ENCODE assay signal across 8 cellular contexts in genomic region chr10:73873163-73873842, GRCh38. TPM values are rescaled to one million over a fixed set of nuclear protein-coding genes. Genes with fewer than 3 reads are reported as not detected.
DNase-seq lines count a peak whose midpoint lies in the region; ATAC-seq and TF ChIP-seq lines count a peak whose summit lies in the region.

No MANE protein-coding gene starts in this region.

- no peak overlapping the region for H3K27ac ChIP-seq in lower lobe of right lung
- H3K27ac ChIP-seq in tibial artery: peak overlapping the region; percentile 86 to 88

- no peak for ATAC-seq in activated T-cell treated with anti-CD3 and anti-CD28 coated beads, Interleukin-2, amount 50 U/mL, for 72 hours (replicated peaks in 1 of 2)
- ATAC-seq in lower lobe of right lung (no peak), GM18505 (IDR thresholded peaks at IDR 0.05; ENCODE audit: unreplicated experiment) (no peak)

- peaks cover 33% of the 10 kb centered on the region for H3K36me3 ChIP-seq in lower lobe of right lung
- peaks cover 10 to 34% (median 15%) of the 10 kb centered on the region in 3 donors for H3K36me3 ChIP-seq in tibial artery

- H3K27ac Mint-ChIP-seq in activated T-cell treated with anti-CD3 and anti-CD28 coated beads, Interleukin-2, amount 50 U/mL, for 72 hours: no peak overlapping the region

- peaks cover 0 to 3% of the 10 kb centered on the region in 2 donors for H3K36me3 Mint-ChIP-seq in activated T-cell treated with anti-CD3 and anti-CD28 coated beads, Interleukin-2, amount 50 U/mL, for 72 hours (ENCODE audit: insufficient read depth in 2 of 2)

- in situ Hi-C loops in astrocyte of the cerebellum (cut with HindIII; ENCODE audit: low sequenced_read_pairs): no loop called here

- H3K4me1 Mint-ChIP-seq in activated T-cell treated with anti-CD3 and anti-CD28 coated beads, Interleukin-2, amount 50 U/mL, for 72 hours (ENCODE audit: low read depth): peaks cover 73% of the 10 kb centered on the region

- TF ChIP-seq POLR2A in GM18505 (IDR thresholded peaks at IDR 0.05; ENCODE audit: borderline replicate concordance, extremely low read depth, insufficient read depth, insufficient read length): no peak

- H3K27me3 ChIP-seq in lower lobe of right lung (ENCODE audit: low read depth) (no peaks in the 10 kb centered on the region), tibial artery (no peaks in the 10 kb centered on the region)

- intact Hi-C loops in lower lobe of right lung (cut with DNase I) (no loop called here), tibial artery (cut with DNase I; ENCODE audit: low total_unique reads) (loop anchor here (2.0 to 10.0 kb wide), 2 partner anchors 23 to 89 kb away; partner anchors contain the start of genes CHCHD1 and ZSWIM8)

- H3K9me3 Mint-ChIP-seq in activated T-cell treated with anti-CD3 and anti-CD28 coated beads, Interleukin-2, amount 50 U/mL, for 72 hours: no peaks in the 10 kb centered on the region

- no peak for TF ChIP-seq CTCF in astrocyte of the cerebellum (IDR thresholded peaks at IDR 0.05; ENCODE audit: low read depth, low read length, missing control alignments)
- TF ChIP-seq CTCF in lower lobe of right lung (IDR thresholded peaks at IDR 0.05): no peak
- no peak for TF ChIP-seq CTCF in tibial artery (IDR thresholded peaks at IDR 0.05)

- no peak for DNase-seq in activated T-cell treated with anti-CD3 and anti-CD28 coated beads, Interleukin-2, amount 50 U/mL, for 72 hours
- no peak for DNase-seq in activated T-cell treated with anti-CD3 and anti-CD28 coated beads, Interleukin-2, amount 50 U/mL, for 48 hours
- DNase-seq in astrocyte of the cerebellum (ENCODE audit: low read depth): no peak
- DNase-seq in lower lobe of right lung: no peak
- no peak for DNase-seq in tibial artery
- DNase-seq in NCI-H774 (lab: John Stamatoyannopoulos, UW): no peak
- DNase-seq in NK-92 (lab: John Stamatoyannopoulos, UW; ENCODE audit: unreplicated experiment): no peak

- no peaks in the 10 kb centered on the region for H3K27me3 Mint-ChIP-seq in activated T-cell treated with anti-CD3 and anti-CD28 coated beads, Interleukin-2, amount 50 U/mL, for 72 hours (ENCODE audit: low read depth)

- peak overlapping the region; percentile 82 to 83 for H3K4me3 Mint-ChIP-seq in activated T-cell treated with anti-CD3 and anti-CD28 coated beads, Interleukin-2, amount 50 U/mL, for 72 hours

- H3K4me3 ChIP-seq in astrocyte of the cerebellum (ENCODE audit: low read depth, low read length) (peak overlapping the region; percentile 54), lower lobe of right lung (peak overlapping the region; percentile 72), tibial artery (peak overlapping the region; percentile 81 to 93)

- H3K4me1 ChIP-seq in lower lobe of right lung (peaks cover 56% of the 10 kb centered on the region), tibial artery (peaks cover 0 to 82% (median 65%) of the 10 kb centered on the region in 4 donors)

- H3K9me3 ChIP-seq in lower lobe of right lung: no peaks in the 10 kb centered on the region
- H3K9me3 ChIP-seq in tibial artery: no peaks in the 10 kb centered on the region

RNA-seq across cellular contexts. Expression of gene CAMK2G, which starts 1.1 kb away (rescaled TPM):
- 10 to 100 TPM; 25.0 to 30.3 TPM for total RNA-seq in activated T-cell treated with anti-CD3 and anti-CD28 coated beads, Interleukin-2, amount 50 U/mL, for 72 hours
- total RNA-seq in lower lobe of right lung: 38.4 TPM

RNA-seq across cellular contexts. Expression of gene PLAU, which starts 37.6 kb away (rescaled TPM):
- under 1 TPM; 0.43 to 0.44 TPM for total RNA-seq in activated T-cell treated with anti-CD3 and anti-CD28 coated beads, Interleukin-2, amount 50 U/mL, for 72 hours
- total RNA-seq in lower lobe of right lung: 29.0 TPM

Comparison
In these comparisons a context has a peak if more than half of its experiments do, and no peak if none do; other contexts are left out.
1. RNA of gene PLAU, which starts 37.6 kb away (total RNA-seq): 29.0 TPM in lower lobe of right lung (single experiment); 0.43 to 0.44 TPM in activated T-cell treated with anti-CD3 and anti-CD28 coated beads, Interleukin-2, amount 50 U/mL, for 72 hours; every median in the first group is over 10 times any median in the second.
2. Peak in every context shown above with its lines, with median percentiles within 50 percentile points of each other: H3K4me3 ChIP-seq.